In genomic region chr18:46485675-46486200, GRCh38 we compare ENCODE assay signal across 17 cellular contexts.
A peak's percentile ranks its signal among the peaks of the same experiment; 100 is the strongest.
DNase-seq lines count a peak whose midpoint lies in the region; ATAC-seq, FAIRE-seq and TF ChIP-seq lines count a peak whose summit lies in the region.
"Had no signal": no experiment of that assay in that cellular context is flagged by ENCODE, and none has a peak within 500 bp of the region (broad histone marks: within the 10 kb centered on the region; RNA-seq: fewer than 3 reads in every experiment).

No MANE protein-coding gene starts in this region.

- H3K36me3 ChIP-seq in breast epithelium (no peaks in the 10 kb centered on the region), endodermal cell (ENCODE audit: control insufficient read depth, insufficient read depth, low read length) (no peaks in the 10 kb centered on the region), thoracic aorta (no peaks in the 10 kb centered on the region), HepG2 (replicated peaks in 1 of 2; ENCODE audit: control insufficient read depth in 1 of 2, insufficient read depth in 2 of 2, low read length in 2 of 2) (no peaks in the 10 kb centered on the region), prostate gland (no peaks in the 10 kb centered on the region)
- H3K36me3 ChIP-seq: BLaER1, Peyer's patch had no signal

- H3K27ac ChIP-seq in breast epithelium: no peak overlapping the region
- no peak overlapping the region for H3K27ac ChIP-seq in endodermal cell (ENCODE audit: low read depth, low read length)
- H3K27ac ChIP-seq in thoracic aorta: no peak overlapping the region
- H3K27ac ChIP-seq in HepG2 (ENCODE audit: extremely low read length, insufficient read depth, low read length): no peak overlapping the region
- H3K27ac ChIP-seq in prostate gland: no peak overlapping the region
- H3K27ac ChIP-seq: 22Rv1, BLaER1, Peyer's patch had no signal

- H3K9me3 Mint-ChIP-seq in MCF 10A (ENCODE audit: unreplicated experiment) (no peaks in the 10 kb centered on the region), endodermal cell (no peaks in the 10 kb centered on the region)

- TF ChIP-seq CTCF in MCF 10A (IDR thresholded peaks at IDR 0.05; ENCODE audit: unreplicated experiment): no peak
- no peak for TF ChIP-seq CTCF in breast epithelium (IDR thresholded peaks at IDR 0.05)
- TF ChIP-seq CTCF in endodermal cell (conservative IDR thresholded peaks at IDR 0.05): no peak
- TF ChIP-seq CTCF in thoracic aorta (IDR thresholded peaks at IDR 0.05): no peak
- TF ChIP-seq CTCF in HepG2 (CRISPR knock-in tag; IDR thresholded peaks at IDR 0.05): no peak
- TF ChIP-seq CTCF in prostate gland (IDR thresholded peaks at IDR 0.05): no peak

- in situ Hi-C loops in KBM-7 (cut with MboI; ENCODE audit: low pct_unique_long_range_greater_than_20kb, low sequenced_read_pairs) (loop anchor here (25.0 kb wide), 1 partner anchor 323 kb away; a partner anchor contains a TSS), HepG2 (cut with HindIII; ENCODE audit: extremely low pct_ligation_motif_present, low pct_unique_long_range_greater_than_20kb) (loop anchor here (25.0 kb wide), 1 partner anchor 348 kb away; no protein-coding TSS in a partner anchor)

- no peak overlapping the region for H3K4me3 ChIP-seq in breast epithelium
- no peak overlapping the region for H3K4me3 ChIP-seq in endodermal cell (ENCODE audit: low read length)
- H3K4me3 ChIP-seq in thoracic aorta: no peak overlapping the region
- no peak overlapping the region for H3K4me3 ChIP-seq in HepG2 (replicated peaks in 1 of 3; ENCODE audit: insufficient read depth in 1 of 3, low read depth in 2 of 3, low read length in 3 of 3)
- H3K4me3 ChIP-seq in prostate gland: no peak overlapping the region
- H3K4me3 ChIP-seq: BLaER1, Peyer's patch had no signal

- WGBS in endodermal cell (ENCODE audit: insufficient coverage in 1 of 2, insufficient read length in 1 of 2), 2 experiments: 42 to 61% methylated on average over 2 of the region's 2 CpGs
- WGBS in HepG2 (ENCODE audit: low lambda C conversion rate): 0% methylated on average over 2 of the region's 2 CpGs
- 55% methylated on average over 2 of the region's 2 CpGs for WGBS in prostate gland

- H3K27me3 Mint-ChIP-seq in MCF 10A (ENCODE audit: insufficient read depth, unreplicated experiment) (peaks cover 5% of the 10 kb centered on the region), endodermal cell (ENCODE audit: insufficient read depth) (peaks cover 3% of the 10 kb centered on the region)

- no peak overlapping the region for H3K4me2 ChIP-seq in HepG2 (ENCODE audit: low read depth, low read length)
- H3K4me2 ChIP-seq: BLaER1 had no signal

- H3K4me1 Mint-ChIP-seq in MCF 10A (ENCODE audit: insufficient read depth, unreplicated experiment) (peaks cover 7% of the 10 kb centered on the region), endodermal cell (peaks cover 4% of the 10 kb centered on the region)

- no peaks in the 10 kb centered on the region for H3K79me2 ChIP-seq in HepG2 (ENCODE audit: insufficient read depth, low read length)

- no peaks in the 10 kb centered on the region for H3K27me3 ChIP-seq in breast epithelium
- H3K27me3 ChIP-seq in endodermal cell (ENCODE audit: control insufficient read depth, insufficient read depth, low read length, poor library complexity, severe bottlenecking): peaks cover 21% of the 10 kb centered on the region
- H3K27me3 ChIP-seq in thoracic aorta (replicated peaks; ENCODE audit: insufficient read depth): no peaks in the 10 kb centered on the region
- peaks cover 0 to 12% of the 10 kb centered on the region in 2 experiments; a peak in 3 of 5 replicates for H3K27me3 ChIP-seq in HepG2 (ENCODE audit: control insufficient read depth in 1 of 2, insufficient read depth in 2 of 2, low read length in 2 of 2)
- H3K27me3 ChIP-seq in prostate gland (replicated peaks; ENCODE audit: insufficient read depth): peaks cover 3% of the 10 kb centered on the region
- H3K27me3 ChIP-seq: BLaER1, Peyer's patch had no signal

- intact Hi-C loops in MCF 10A (cut with micrococcal nuclease) (no loop called here), breast epithelium (cut with DNase I; ENCODE audit: low total_unique reads) (no loop called here), HepG2 (cut with micrococcal nuclease; ENCODE audit: unreplicated experiment) (no loop called here), prostate gland (cut with DNase I) (loop anchor here (10.0 kb wide), 1 partner anchor 311 kb away; a partner anchor contains a TSS)

- ATAC-seq in thoracic aorta (ENCODE audit: insufficient number of reproducible peaks, low FRiP score, low read depth): peak; percentile 50
- ATAC-seq in HepG2: no peak

- H3K9me3 ChIP-seq in breast epithelium: peaks cover 0 to 5% of the 10 kb centered on the region in 2 donors
- no peaks in the 10 kb centered on the region for H3K9me3 ChIP-seq in endodermal cell (ENCODE audit: control insufficient read depth, low read length)
- no peaks in the 10 kb centered on the region for H3K9me3 ChIP-seq in thoracic aorta
- no peaks in the 10 kb centered on the region for H3K9me3 ChIP-seq in HepG2 (ENCODE audit: low read length)
- no peaks in the 10 kb centered on the region for H3K9me3 ChIP-seq in prostate gland
- H3K9me3 ChIP-seq: Peyer's patch had no signal

- no peak for TF ChIP-seq POLR2A in breast epithelium (IDR thresholded peaks at IDR 0.05)
- no peak for TF ChIP-seq POLR2A in HepG2 (IDR thresholded peaks at IDR 0.05; ENCODE audit: insufficient read depth in 1 of 2, low read depth in 2 of 2, low read length in 2 of 2)
- TF ChIP-seq POLR2A in prostate gland (IDR thresholded peaks at IDR 0.05): no peak

- DNase-seq in MCF 10A (ENCODE audit: unreplicated experiment) (peak; percentile 27), breast epithelium (ENCODE audit: low spot score in 2 of 2) (no peak), NCI-H82 treated with DMSO at 0.1 percent for 48 hours (lab: John Stamatoyannopoulos, UW; ENCODE audit: unreplicated experiment) (peak; percentile 22), endodermal cell (peak; percentile 22), thoracic aorta (ENCODE audit: low spot score) (no peak), KBM-7 (no peak), HepG2 (ENCODE audit: low spot score) (no peak), prostate gland (ENCODE audit: low spot score) (no peak)
- DNase-seq: DMS 273 treated with DMSO at 0.1 percent for 48 hours, MV-4-11, NCI-H1436, NCI-H2029 treated with DMSO at 0.1 percent for 48 hours, NCI-H446, NCI-H748 treated with DMSO at 0.1 percent for 48 hours, Peyer's patch had no signal

- CTCF ChIA-PET in MCF 10A (lab: Yijun Ruan, JAX) (no interaction called here), HepG2 (lab: Yijun Ruan, JAX; ENCODE audit: low intra/inter-chr PET ratio, low total read pairs) (no interaction called here)

- H2AFZ ChIP-seq in HepG2 (ENCODE audit: low read length): no peak overlapping the region

- no TSS peak for BruUV-seq in MCF 10A (replicated peaks; lab: Mats Ljungman, UMichigan)
- no TSS peak for BruUV-seq in HepG2 (replicated peaks; lab: Mats Ljungman, UMichigan)

- no peak overlapping the region for H3K27ac Mint-ChIP-seq in MCF 10A (ENCODE audit: low read depth, unreplicated experiment)
- no peak overlapping the region for H3K27ac Mint-ChIP-seq in endodermal cell

- H3K4me1 ChIP-seq in breast epithelium (no peaks in the 10 kb centered on the region), endodermal cell (ENCODE audit: control insufficient read depth, insufficient read depth, low read length) (no peaks in the 10 kb centered on the region), thoracic aorta (ENCODE audit: control insufficient read depth in 1 of 2, low read depth in 2 of 2) (peaks cover 0 to 2% of the 10 kb centered on the region in 2 donors), HepG2 (ENCODE audit: insufficient read depth, low read length) (no peaks in the 10 kb centered on the region), prostate gland (replicated peaks) (no peaks in the 10 kb centered on the region)
- H3K4me1 ChIP-seq: BLaER1, Peyer's patch had no signal

- no peak overlapping the region for H3K9ac ChIP-seq in endodermal cell (ENCODE audit: extremely low read depth, low read length, poor library complexity, severe bottlenecking)
- H3K9ac ChIP-seq in HepG2 (ENCODE audit: insufficient read depth, low read depth, low read length): no peak overlapping the region
- H3K9ac ChIP-seq: BLaER1 had no signal

- H3K4me3 Mint-ChIP-seq in MCF 10A (ENCODE audit: unreplicated experiment) (no peak overlapping the region), endodermal cell (no peak overlapping the region)

- POLR2A ChIA-PET in MCF 10A (lab: Yijun Ruan, JAX) (no interaction called here), HepG2 (lab: Yijun Ruan, JAX) (no interaction called here)

- TF ChIP-seq EP300 in HepG2 (IDR thresholded peaks at IDR 0.05; ENCODE audit: low read depth in 2 of 2, low read length in 2 of 2) (no peak), HepG2 (CRISPR knock-in tag; IDR thresholded peaks at IDR 0.05; ENCODE audit: borderline replicate concordance) (no peak)

- no peaks in the 10 kb centered on the region for H3K36me3 Mint-ChIP-seq in MCF 10A (ENCODE audit: insufficient read depth, unreplicated experiment)
- no peaks in the 10 kb centered on the region for H3K36me3 Mint-ChIP-seq in endodermal cell (ENCODE audit: low read depth)

- TF ChIP-seq RAD21 in HepG2 (CRISPR knock-in tag; IDR thresholded peaks at IDR 0.05): no peak

- H4K20me1 ChIP-seq in HepG2 (ENCODE audit: insufficient read depth, low read length): no peaks in the 10 kb centered on the region
- H4K20me1 ChIP-seq: BLaER1 had no signal

- FAIRE-seq in HepG2 (lab: Jason Lieb, UNC): no peak

TF ChIP-seq in HepG2, 621 proteins besides CTCF, POLR2A, EP300 and RAD21 (continues in another document):
- TF ChIP-seq, protein P1, sequence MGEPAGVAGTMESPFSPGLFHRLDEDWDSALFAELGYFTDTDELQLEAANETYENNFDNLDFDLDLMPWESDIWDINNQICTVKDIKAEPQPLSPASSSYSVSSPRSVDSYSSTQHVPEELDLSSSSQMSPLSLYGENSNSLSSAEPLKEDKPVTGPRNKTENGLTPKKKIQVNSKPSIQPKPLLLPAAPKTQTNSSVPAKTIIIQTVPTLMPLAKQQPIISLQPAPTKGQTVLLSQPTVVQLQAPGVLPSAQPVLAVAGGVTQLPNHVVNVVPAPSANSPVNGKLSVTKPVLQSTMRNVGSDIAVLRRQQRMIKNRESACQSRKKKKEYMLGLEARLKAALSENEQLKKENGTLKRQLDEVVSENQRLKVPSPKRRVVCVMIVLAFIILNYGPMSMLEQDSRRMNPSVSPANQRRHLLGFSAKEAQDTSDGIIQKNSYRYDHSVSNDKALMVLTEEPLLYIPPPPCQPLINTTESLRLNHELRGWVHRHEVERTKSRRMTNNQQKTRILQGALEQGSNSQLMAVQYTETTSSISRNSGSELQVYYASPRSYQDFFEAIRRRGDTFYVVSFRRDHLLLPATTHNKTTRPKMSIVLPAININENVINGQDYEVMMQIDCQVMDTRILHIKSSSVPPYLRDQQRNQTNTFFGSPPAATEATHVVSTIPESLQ (CRISPR knock-in tag; conservative IDR thresholded peaks at IDR 0.05): no peak
- no peak for TF ChIP-seq ZFAT (CRISPR knock-in tag; conservative IDR thresholded peaks at IDR 0.05)
- TF ChIP-seq EEA1 (CRISPR knock-in tag; IDR thresholded peaks at IDR 0.05; ENCODE audit: borderline replicate concordance): no peak
- TF ChIP-seq ZNF792 (CRISPR knock-in tag; IDR thresholded peaks at IDR 0.05): no peak
- no peak for TF ChIP-seq ZBTB21 (CRISPR knock-in tag; IDR thresholded peaks at IDR 0.05)
- TF ChIP-seq GATA4 (IDR thresholded peaks at IDR 0.05; ENCODE audit: borderline replicate concordance, low read depth): no peak
- no peak for TF ChIP-seq NFATC3 (CRISPR knock-in tag; IDR thresholded peaks at IDR 0.05)

Comparison
In these comparisons a context has a peak if more than half of its experiments do, and no peak if none do; other contexts are left out.
1. DNase-seq: peak in MCF 10A (single experiment), NCI-H82 treated with DMSO at 0.1 percent for 48 hours (single experiment) and endodermal cell (single experiment); none in breast epithelium (0 of 2), thoracic aorta (single experiment), KBM-7 (single experiment), HepG2 (single experiment) and prostate gland (single experiment).